8 cellular contexts compared by ENCODE assay signal in genomic region chr16:22190169-22191088, GRCh38. TPM values are rescaled to one million over a fixed set of nuclear protein-coding genes. Genes with fewer than 3 reads are reported as not detected.
A peak's percentile ranks its signal among the peaks of the same experiment; 100 is the strongest.
DNase-seq lines count a peak whose midpoint lies in the region; ATAC-seq and TF ChIP-seq lines count a peak whose summit lies in the region.

No MANE protein-coding gene starts in this region.

- H3K27ac ChIP-seq in SK-N-MC (peak overlapping the region; percentile 35; the same call in 1 of the 2 replicates), testis (peak overlapping the region; percentile 96)

- peak overlapping the region; percentile 61 for H3K9ac ChIP-seq in SK-N-MC (ENCODE audit: insufficient read length)

- CTCF ChIA-PET in GM10248 (lab: Yijun Ruan, JAX): interaction anchor here (1.0 to 8.8 kb wide), 8 partner anchors 15 to 192 kb away, joined by 3 to 85 read pairs (median 20); partner anchors contain the start of genes EEF2K, PDZD9 and POLR3E

- H3K9me3 Mint-ChIP-seq in activated naive CD4-positive, alpha-beta T cell treated with anti-CD3 and anti-CD28 coated beads, Interleukin-2, amount 50 U/mL, for 24 hours: peaks cover 8% of the 10 kb centered on the region

- no peak for TF ChIP-seq CTCF in GM10248 (IDR thresholded peaks at IDR 0.05; ENCODE audit: control extremely low read depth, extremely low read depth, low read depth, missing control alignments)
- no peak for TF ChIP-seq CTCF in omental fat pad (IDR thresholded peaks at IDR 0.05)
- peak in 1 of 3 experiments; percentile 11 for TF ChIP-seq CTCF in testis (IDR thresholded peaks at IDR 0.05)

- peak; percentile 30 for TF ChIP-seq POLR2A in testis (IDR thresholded peaks at IDR 0.05)

- H3K36me3 ChIP-seq in SK-N-MC (ENCODE audit: insufficient read depth, low read length): no peaks in the 10 kb centered on the region
- no peaks in the 10 kb centered on the region for H3K36me3 ChIP-seq in testis (ENCODE audit: low read depth, missing control alignments)

- no peaks in the 10 kb centered on the region for H3K27me3 Mint-ChIP-seq in activated naive CD4-positive, alpha-beta T cell treated with anti-CD3 and anti-CD28 coated beads, Interleukin-2, amount 50 U/mL, for 24 hours

- ATAC-seq in HG02588 (IDR thresholded peaks at IDR 0.05; ENCODE audit: unreplicated experiment) (peak; percentile 57), omental fat pad (ENCODE audit: low FRiP score) (peak; percentile 86)

- H3K4me1 Mint-ChIP-seq in activated naive CD4-positive, alpha-beta T cell treated with anti-CD3 and anti-CD28 coated beads, Interleukin-2, amount 50 U/mL, for 24 hours: peaks cover 60% of the 10 kb centered on the region

- H3K9me3 ChIP-seq in SK-N-MC (ENCODE audit: low read depth, low read length): no peaks in the 10 kb centered on the region
- no peaks in the 10 kb centered on the region for H3K9me3 ChIP-seq in testis

- H3K4me3 ChIP-seq in SK-N-MC (peak overlapping the region; percentile 95), testis (peak overlapping the region; percentile 68 to 70)

- DNase-seq in GM10248 (ENCODE audit: extremely low spot score): peak; percentile 95
- peak; percentile 87 for DNase-seq in NCI-H1048 (lab: John Stamatoyannopoulos, UW)
- DNase-seq in SK-N-MC (ENCODE audit: low read depth, low spot score): peak; percentile 95
- peak; percentile 100 for DNase-seq in globus pallidus (ENCODE audit: low spot score)
- DNase-seq in omental fat pad (ENCODE audit: low spot score): peak; percentile 100
- peak; percentile 100 for DNase-seq in testis

- intact Hi-C loops in testis (cut with DNase I; ENCODE audit: low total_unique reads): no loop called here

- H3K27me3 ChIP-seq in testis: no peaks in the 10 kb centered on the region

- POLR2A ChIA-PET in GM10248 (lab: Yijun Ruan, JAX): interaction anchor here (1.1 to 1.4 kb wide), 2 partner anchors 17 to 237 kb away, joined by 3 read pairs; partner anchors contain the start of gene UQCRC2

- H3K36me3 Mint-ChIP-seq in activated naive CD4-positive, alpha-beta T cell treated with anti-CD3 and anti-CD28 coated beads, Interleukin-2, amount 50 U/mL, for 24 hours: peaks cover 2% of the 10 kb centered on the region

- peak overlapping the region; percentile 89 for H3K27ac Mint-ChIP-seq in activated naive CD4-positive, alpha-beta T cell treated with anti-CD3 and anti-CD28 coated beads, Interleukin-2, amount 50 U/mL, for 24 hours

- H3K4me1 ChIP-seq in testis: peaks cover 15% of the 10 kb centered on the region

- WGBS in testis, 2 donors: 0 to 1% methylated on average over 44 to 79 of the region's 79 CpGs

- peak overlapping the region; percentile 91 for H3K4me3 Mint-ChIP-seq in activated naive CD4-positive, alpha-beta T cell treated with anti-CD3 and anti-CD28 coated beads, Interleukin-2, amount 50 U/mL, for 24 hours

RNA-seq across cellular contexts. Expression of gene EEF2K, which starts 15.6 kb away (rescaled TPM):
- 10 to 100 TPM; 14.7 to 59.9 (median 26.4) TPM for total RNA-seq in omental fat pad
- total RNA-seq in testis: 10 to 100 TPM; 10.2 to 11.1 TPM
- 6.6 TPM for polyA plus RNA-seq in testis (ENCODE audit: insufficient read depth, low read depth, low replicate concordance)

RNA-seq across cellular contexts. Expression of gene SDR42E2, which starts 28.1 kb away (rescaled TPM):
- total RNA-seq in omental fat pad: not detected
- total RNA-seq in testis: under 1 TPM; 0.31 TPM
- polyA plus RNA-seq in testis (ENCODE audit: insufficient read depth, low read depth, low replicate concordance): 1.4 TPM

Comparison
In these comparisons a context has a peak if more than half of its experiments do, and no peak if none do; other contexts are left out.
1. Peak in every context shown above with its lines: DNase-seq, ATAC-seq, H3K4me3 ChIP-seq and H3K27ac ChIP-seq.